Comparison of ENCODE assay signal across 23 cellular contexts in the genomic region with DNA sequence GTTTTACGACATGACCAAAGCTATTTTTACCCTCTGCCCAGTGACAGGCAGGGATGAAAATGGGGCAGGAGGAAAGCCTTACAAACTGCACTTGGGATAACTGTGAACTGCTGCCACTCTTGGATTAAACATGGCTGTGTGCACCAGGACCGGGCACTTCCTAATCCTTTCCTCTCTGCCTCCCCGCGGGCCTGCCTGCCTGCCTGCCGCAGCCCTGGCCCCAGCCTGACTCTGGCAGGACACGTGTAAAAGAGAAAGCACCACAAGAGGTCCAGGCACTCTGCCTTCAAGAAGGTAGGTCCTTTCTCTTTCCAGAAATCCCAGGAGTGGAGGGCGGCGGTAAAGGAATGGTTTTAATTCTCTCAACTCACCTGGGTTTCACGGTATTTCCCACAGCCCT. TPM values are rescaled to one million over a fixed set of nuclear protein-coding genes. Genes with fewer than 3 reads are reported as not detected.
DNase-seq lines count a peak whose midpoint lies in the region; ATAC-seq and TF ChIP-seq lines count a peak whose summit lies in the region.
"Had no signal": no experiment of that assay in that cellular context is flagged by ENCODE, and none has a peak within 500 bp of the region (broad histone marks: within the 10 kb centered on the region; RNA-seq: fewer than 3 reads in every experiment).

No MANE protein-coding gene starts in this region.

- H3K36me3 Mint-ChIP-seq in effector memory CD8-positive, alpha-beta T cell (ENCODE audit: insufficient read depth): peaks cover 5% of the 10 kb centered on the region
- H3K36me3 Mint-ChIP-seq: CD8-positive, alpha-beta memory T cell had no signal

- intact Hi-C loops in prostate gland (cut with DNase I): no loop called here

- no peak for TF ChIP-seq EP300 in gastroesophageal sphincter (IDR thresholded peaks at IDR 0.05)

- H3K4me3 ChIP-seq in gastroesophageal sphincter (peak overlapping the region in 1 of 2 donors; percentile 18), prostate gland (no peak overlapping the region)
- H3K4me3 ChIP-seq: GM12878, heart right ventricle, left ventricle myocardium inferior, mucosa of descending colon, right atrium auricular region, suprapubic skin had no signal

- TF ChIP-seq CTCF in gastroesophageal sphincter (IDR thresholded peaks at IDR 0.05) (no peak), prostate gland (IDR thresholded peaks at IDR 0.05) (no peak)

- H3K4me1 ChIP-seq in gastroesophageal sphincter (peaks cover 10 to 87% (median 41%) of the 10 kb centered on the region in 3 donors), prostate gland (replicated peaks) (peaks cover 4% of the 10 kb centered on the region)

- 24 to 33% methylated on average over 1 to 9 of the region's 9 CpGs for WGBS in gastroesophageal sphincter (ENCODE audit: low coverage in 1 of 2), 2 donors
- 35% methylated on average over 9 of the region's 9 CpGs for WGBS in prostate gland

- peaks cover 45 to 52% of the 10 kb centered on the region in 2 donors for H3K27me3 Mint-ChIP-seq in effector memory CD8-positive, alpha-beta T cell

- H3K4me3 Mint-ChIP-seq in effector memory CD8-positive, alpha-beta T cell: no peak overlapping the region
- H3K4me3 Mint-ChIP-seq: activated T-cell treated with anti-CD3 and anti-CD28 coated beads, Interleukin-2, amount 50 U/mL, for 4 hours had no signal

- peaks cover 20 to 33% of the 10 kb centered on the region in 2 donors for H3K4me1 Mint-ChIP-seq in effector memory CD8-positive, alpha-beta T cell (ENCODE audit: low read depth in 2 of 2)

- H3K36me3 ChIP-seq in gastroesophageal sphincter: no peaks in the 10 kb centered on the region
- no peaks in the 10 kb centered on the region for H3K36me3 ChIP-seq in prostate gland
- H3K36me3 ChIP-seq: left ventricle myocardium inferior, right atrium auricular region, suprapubic skin had no signal

- H3K27ac ChIP-seq in gastroesophageal sphincter (peak overlapping the region in 3 of 4 donors; percentile 72 to 99 (median 98)), prostate gland (peak overlapping the region in 1 of 2 donors; percentile 4)
- H3K27ac ChIP-seq: 22Rv1, heart right ventricle, left ventricle myocardium inferior, right atrium auricular region, suprapubic skin had no signal

- no peaks in the 10 kb centered on the region for H3K27me3 ChIP-seq in gastroesophageal sphincter
- H3K27me3 ChIP-seq in prostate gland (replicated peaks; ENCODE audit: insufficient read depth): no peaks in the 10 kb centered on the region
- H3K27me3 ChIP-seq: right atrium auricular region had no signal

- ATAC-seq in gastroesophageal sphincter: no peak
- no peak for ATAC-seq in effector memory CD8-positive, alpha-beta T cell (replicated peaks)
- ATAC-seq: activated T-cell treated with anti-CD3 and anti-CD28 coated beads, Interleukin-2, amount 50 U/mL, for 4 hours; GM12878; heart right ventricle; mucosa of descending colon had no signal

- H3K9me3 Mint-ChIP-seq in effector memory CD8-positive, alpha-beta T cell: no peaks in the 10 kb centered on the region
- H3K9me3 Mint-ChIP-seq: activated T-cell treated with anti-CD3 and anti-CD28 coated beads, Interleukin-2, amount 50 U/mL, for 4 hours had no signal

- no peaks in the 10 kb centered on the region for H3K9me3 ChIP-seq in gastroesophageal sphincter
- no peaks in the 10 kb centered on the region for H3K9me3 ChIP-seq in prostate gland
- H3K9me3 ChIP-seq: heart right ventricle, left ventricle myocardium inferior, mucosa of descending colon, right atrium auricular region, suprapubic skin had no signal

- DNase-seq in NCI-H82 (lab: John Stamatoyannopoulos, UW) (peak; percentile 53), NCI-H82 treated with DMSO at 0.1 percent for 48 hours (lab: John Stamatoyannopoulos, UW; ENCODE audit: unreplicated experiment) (no peak), prostate gland (ENCODE audit: low spot score) (peak; percentile 28), iPS-NIHi7 (ENCODE audit: extremely low spot score) (no peak), hepatic stellate cell (ENCODE audit: low spot score) (no peak), 8988T (no peak)
- DNase-seq in effector memory CD8-positive, alpha-beta T cell: no peak
- DNase-seq: activated naive CD4-positive, alpha-beta T cell; activated T-cell treated with anti-CD3 and anti-CD28 coated beads, Interleukin-2, amount 50 U/mL, for 4 hours; CD8-positive, alpha-beta memory T cell; heart right ventricle; Karpas-422; left ventricle myocardium inferior; mucosa of descending colon; NCI-H1694 treated with DMSO at 0.1 percent for 48 hours; NCI-H774; Right ventricle myocardium superior; stimulated activated CD8-positive, alpha-beta memory T cell treated with anti-CD3 and anti-CD28 coated beads, Interleukin-4, amount 100 ng/mL, for 48 hours had no signal

- H3K27ac Mint-ChIP-seq in effector memory CD8-positive, alpha-beta T cell: no peak overlapping the region

- TF ChIP-seq POLR2A in gastroesophageal sphincter (IDR thresholded peaks at IDR 0.05) (no peak), prostate gland (IDR thresholded peaks at IDR 0.05) (no peak)

RNA-seq across cellular contexts. Expression of a gene that starts 4.8 kb away (rescaled TPM):
- total RNA-seq in gastroesophageal sphincter (10 to 100 TPM; 15.6 to 40.2 (median 31.1) TPM), prostate gland (10 to 100 TPM; 10.4 to 18.4 TPM)

Comparison
In these comparisons a context has a peak if more than half of its experiments do, and no peak if none do; other contexts are left out.
1. DNase-seq: peak in NCI-H82 (single experiment) and prostate gland (single experiment); none in NCI-H82 treated with DMSO at 0.1 percent for 48 hours (single experiment), iPS-NIHi7 (single experiment), hepatic stellate cell (single experiment), effector memory CD8-positive, alpha-beta T cell (0 of 3) and 8988T (single experiment).